ENCODE assay signal across 32 cellular contexts in genomic region chr5:96776606-96777005, GRCh38. TPM values are rescaled to one million over a fixed set of nuclear protein-coding genes. Genes with fewer than 3 reads are reported as not detected.
DNase-seq lines count a peak whose midpoint lies in the region; ATAC-seq and TF ChIP-seq lines count a peak whose summit lies in the region.
"Had no signal": no experiment of that assay in that cellular context is flagged by ENCODE, and none has a peak within 500 bp of the region (broad histone marks: within the 10 kb centered on the region; RNA-seq: fewer than 3 reads in every experiment).

No MANE protein-coding gene starts in this region.

- no peaks in the 10 kb centered on the region; a peak in 2 of 4 replicates for H3K4me1 ChIP-seq in SK-N-SH (ENCODE audit: control insufficient read depth in 1 of 2, insufficient read depth in 2 of 2, low read depth in 1 of 2, low read length in 1 of 2)
- peaks cover 5 to 27% (median 20%) of the 10 kb centered on the region in 5 donors for H3K4me1 ChIP-seq in subcutaneous abdominal adipose tissue (ENCODE audit: control insufficient read depth in 5 of 5, insufficient read depth in 5 of 5, low read length in 5 of 5)
- H3K4me1 ChIP-seq in H9 (ENCODE audit: insufficient read depth, low read length): no peaks in the 10 kb centered on the region

- peaks cover 20% of the 10 kb centered on the region for H3F3A ChIP-seq in SK-N-SH (replicated peaks; ENCODE audit: insufficient read depth)

- CTCF ChIA-PET in SK-N-SH (lab: Yijun Ruan, JAX) (interaction anchor here (1.9 to 2.5 kb wide), 2 partner anchors 24 to 385 kb away, joined by 7 to 9 read pairs; no protein-coding TSS in a partner anchor), WTC11 (lab: Charles Lee) (interaction anchor here (1.0 kb wide), 1 partner anchor 92 kb away, joined by 3 read pairs; no protein-coding TSS in a partner anchor)

- no peak for TF ChIP-seq RAD21 in SK-N-SH (IDR thresholded peaks at IDR 0.05; ENCODE audit: low read length)

- no peak for TF ChIP-seq CTCF in SK-N-SH (IDR thresholded peaks at IDR 0.05)
- no peak for TF ChIP-seq CTCF in VCaP (conservative IDR thresholded peaks at IDR 0.05)
- TF ChIP-seq CTCF in WTC11 (IDR thresholded peaks at IDR 0.05): no peak
- no peak for TF ChIP-seq CTCF in H9 (conservative IDR thresholded peaks at IDR 0.05)

- H3K4me1 Mint-ChIP-seq in WTC11: no peaks in the 10 kb centered on the region
- H3K4me1 Mint-ChIP-seq in H9: no peaks in the 10 kb centered on the region
- H3K4me1 Mint-ChIP-seq in stimulated activated naive CD8-positive, alpha-beta T cell treated with anti-CD3 and anti-CD28 coated beads, Interleukin-15, amount 100 ng/mL, for 72 hours: peaks cover 11% of the 10 kb centered on the region
- H3K4me1 Mint-ChIP-seq: GM23338; stimulated activated memory B cell treated with anti-CD40 and anti-IgM and Interleukin-4, amounts not matched to agents 10 μg/mL and 1 μg/mL and 100 μg/mL, for 72 hours had no signal

- H4K5ac ChIP-seq in H9 (ENCODE audit: insufficient read length, low read depth, low read length): no peak overlapping the region

- POLR2A ChIA-PET in SK-N-SH (lab: Yijun Ruan, JAX) (no interaction called here), WTC11 (lab: Charles Lee) (no interaction called here)

- H3K36me3 ChIP-seq in SK-N-SH (replicated peaks in 1 of 2; ENCODE audit: control insufficient read depth in 1 of 2, insufficient read depth in 2 of 2, low read length in 1 of 2) (peaks cover 76 to 82% of the 10 kb centered on the region in 2 experiments), subcutaneous abdominal adipose tissue (ENCODE audit: control insufficient read depth in 5 of 5, insufficient read depth in 5 of 5, low read length in 5 of 5) (peaks cover 52 to 83% (median 77%) of the 10 kb centered on the region in 5 donors)

- H3K9ac ChIP-seq in SK-N-SH (no peak overlapping the region), subcutaneous abdominal adipose tissue (ENCODE audit: low read length in 5 of 5) (no peak overlapping the region), H9 (ENCODE audit: extremely low read depth, insufficient read length, low read length) (no peak overlapping the region)

- H3K27ac Mint-ChIP-seq in WTC11 (no peak overlapping the region), H9 (no peak overlapping the region)
- no peak overlapping the region for H3K27ac Mint-ChIP-seq in stimulated activated naive CD8-positive, alpha-beta T cell treated with anti-CD3 and anti-CD28 coated beads, Interleukin-15, amount 100 ng/mL, for 72 hours
- H3K27ac Mint-ChIP-seq: activated naive CD8-positive, alpha-beta T cell treated with anti-CD3 and anti-CD28 coated beads, Interleukin-2, amount 10 ng/mL, durations not matched to agents 7 days and 5 days; GM23338 had no signal

- no peak overlapping the region for H3T11ph ChIP-seq in H9 (ENCODE audit: low read length)

- H2BK15ac ChIP-seq in H9 (ENCODE audit: low read depth, low read length): no peak overlapping the region

- H3K23me2 ChIP-seq in H9 (ENCODE audit: insufficient read length, low read depth, low read length, poor library complexity, severe bottlenecking): no peaks in the 10 kb centered on the region

- H4K8ac ChIP-seq in H9 (replicated peaks; ENCODE audit: insufficient read length, low read depth, low read length): no peak overlapping the region

- H3K79me1 ChIP-seq in H9 (ENCODE audit: insufficient read depth, low read depth, low read length, poor library complexity, severe bottlenecking): no peaks in the 10 kb centered on the region

- TF ChIP-seq EP300 in SK-N-SH (IDR thresholded peaks at IDR 0.05; ENCODE audit: borderline replicate concordance in 1 of 2, low read depth in 1 of 2, low read length in 1 of 2): no peak

- H3K4ac ChIP-seq in H9 (ENCODE audit: low read depth, low read length): no peak overlapping the region

- H3K4me3 ChIP-seq in SK-N-SH (ENCODE audit: low read depth in 2 of 2, low read length in 1 of 2): no peak overlapping the region
- no peak overlapping the region for H3K4me3 ChIP-seq in subcutaneous abdominal adipose tissue (ENCODE audit: low read depth in 1 of 5, low read length in 5 of 5)
- H3K4me3 ChIP-seq: GM23338, heart left ventricle, K562, PC-9, vagina had no signal

- no peaks in the 10 kb centered on the region for H3K9me2 ChIP-seq in SK-N-SH

- H3K9me3 Mint-ChIP-seq in WTC11 (no peaks in the 10 kb centered on the region), H9 (no peaks in the 10 kb centered on the region)
- no peaks in the 10 kb centered on the region for H3K9me3 Mint-ChIP-seq in stimulated activated naive CD8-positive, alpha-beta T cell treated with anti-CD3 and anti-CD28 coated beads, Interleukin-15, amount 100 ng/mL, for 72 hours
- H3K9me3 Mint-ChIP-seq: activated naive CD8-positive, alpha-beta T cell treated with anti-CD3 and anti-CD28 coated beads, Interleukin-2, amount 10 ng/mL, durations not matched to agents 7 days and 5 days; effector memory CD8-positive, alpha-beta T cell; GM23338; mesothelial cell of epicardium; natural killer cell; stimulated activated memory B cell treated with anti-CD40 and anti-IgM and Interleukin-4, amounts not matched to agents 10 μg/mL and 1 μg/mL and 100 μg/mL, for 72 hours had no signal

- H3K79me2 ChIP-seq in SK-N-SH (ENCODE audit: insufficient read depth) (no peaks in the 10 kb centered on the region), H9 (ENCODE audit: insufficient read depth, low read length) (no peaks in the 10 kb centered on the region)

- H3K23ac ChIP-seq in H9 (ENCODE audit: insufficient read length, low read depth, low read length): no peak overlapping the region

- no peak overlapping the region for H3K4me2 ChIP-seq in SK-N-SH
- H3K4me2 ChIP-seq in H9 (ENCODE audit: insufficient read depth, insufficient read length, low read length): no peak overlapping the region
- H3K4me2 ChIP-seq: GM23338, PC-9 had no signal

- H4K91ac ChIP-seq in H9 (ENCODE audit: insufficient read length, low read depth, low read length): no peak overlapping the region

- no peak for ATAC-seq in SK-N-SH treated with all-trans-retinoic acid at 6 μM for 48 hours
- no peak for ATAC-seq in WTC11
- ATAC-seq in stimulated activated naive CD8-positive, alpha-beta T cell treated with anti-CD3 and anti-CD28 coated beads, Interleukin-15, amount 100 ng/mL, for 72 hours: no peak
- ATAC-seq: effector memory CD8-positive, alpha-beta T cell; GM23338; heart left ventricle; K562; natural killer cell; stimulated activated memory B cell treated with anti-CD40 and anti-IgM and Interleukin-4, amounts not matched to agents 10 μg/mL and 1 μg/mL and 100 μg/mL, for 72 hours had no signal

- no peak overlapping the region for H2BK12ac ChIP-seq in H9 (ENCODE audit: insufficient read length, low read depth, low read length)

- H3K18ac ChIP-seq in H9 (ENCODE audit: insufficient read length, low read depth, low read length): no peak overlapping the region

- H3K27me3 ChIP-seq in SK-N-SH (ENCODE audit: insufficient read depth) (no peaks in the 10 kb centered on the region), layer of hippocampus (ENCODE audit: control insufficient read depth, insufficient read depth, low read length) (no peaks in the 10 kb centered on the region), subcutaneous abdominal adipose tissue (ENCODE audit: control insufficient read depth in 5 of 5, insufficient read depth in 4 of 5, low read length in 5 of 5) (no peaks in the 10 kb centered on the region), H9 (ENCODE audit: insufficient read depth, low read length) (no peaks in the 10 kb centered on the region)
- H3K27me3 ChIP-seq: heart left ventricle, vagina had no signal

- H3K9me3 ChIP-seq in SK-N-SH (no peaks in the 10 kb centered on the region), subcutaneous abdominal adipose tissue (ENCODE audit: control insufficient read depth in 5 of 5, low read length in 5 of 5) (no peaks in the 10 kb centered on the region), H9 (ENCODE audit: control insufficient read depth, low read depth, low read length) (no peaks in the 10 kb centered on the region)
- H3K9me3 ChIP-seq: heart left ventricle, vagina had no signal

- 96% methylated on average over 2 of the region's 2 CpGs for WGBS in SK-N-SH (ENCODE audit: low lambda C conversion rate)
- WGBS in H9 (ENCODE audit: extremely low coverage, insufficient read length, low lambda C conversion rate): no CpG with 5 or more reads among the region's 2 CpGs

- no peak overlapping the region for H2BK120ac ChIP-seq in H9 (ENCODE audit: low read depth, low read length, poor library complexity, severe bottlenecking)

- H4K20me1 ChIP-seq in SK-N-SH (ENCODE audit: insufficient read depth) (no peaks in the 10 kb centered on the region), H9 (ENCODE audit: control insufficient read depth, insufficient read depth, insufficient read length) (no peaks in the 10 kb centered on the region)

- no peak overlapping the region for H2BK5ac ChIP-seq in H9 (ENCODE audit: insufficient read length, low read length)

- H2AK5ac ChIP-seq in H9 (ENCODE audit: insufficient read length, low read length): no peak overlapping the region

- no peak overlapping the region for H3K14ac ChIP-seq in H9 (ENCODE audit: insufficient read depth, low read length)

- H3K27me3 Mint-ChIP-seq in WTC11 (ENCODE audit: low read depth): no peaks in the 10 kb centered on the region
- no peaks in the 10 kb centered on the region for H3K27me3 Mint-ChIP-seq in H9 (ENCODE audit: low read depth)
- H3K27me3 Mint-ChIP-seq in stimulated activated naive CD8-positive, alpha-beta T cell treated with anti-CD3 and anti-CD28 coated beads, Interleukin-15, amount 100 ng/mL, for 72 hours: no peaks in the 10 kb centered on the region
- H3K27me3 Mint-ChIP-seq: activated naive CD8-positive, alpha-beta T cell treated with anti-CD3 and anti-CD28 coated beads, Interleukin-2, amount 10 ng/mL, durations not matched to agents 7 days and 5 days; effector memory CD8-positive, alpha-beta T cell; stimulated activated memory B cell treated with anti-CD40 and anti-IgM and Interleukin-4, amounts not matched to agents 10 μg/mL and 1 μg/mL and 100 μg/mL, for 72 hours had no signal

- DNase-seq in SK-N-SH: no peak
- DNase-seq in WTC11 (ENCODE audit: low spot score): no peak
- DNase-seq in H9: no peak
- DNase-seq in stimulated activated naive CD8-positive, alpha-beta T cell treated with anti-CD3 and anti-CD28 coated beads, Interleukin-15, amount 100 ng/mL, for 72 hours: no peak
- DNase-seq: activated CD4-positive, alpha-beta T cell treated with anti-CD3 and anti-CD28 coated beads for 48 hours; activated effector memory CD4-positive, alpha-beta T cell treated with anti-CD3 and anti-CD28 coated beads, Interleukin-2, amount 50 U/mL, for 16 hours; activated naive CD8-positive, alpha-beta T cell treated with anti-CD3 and anti-CD28 coated beads, Interleukin-2, amount 10 ng/mL, durations not matched to agents 7 days and 5 days; Calu3; cortex of kidney; DMS79; effector memory CD8-positive, alpha-beta T cell; foreskin fibroblast; GDM1; heart left ventricle; natural killer cell; NCI-H1092 treated with DMSO at 0.1 percent for 48 hours; NCI-H187; NCI-H510A treated with DMSO at 0.1 percent for 48 hours; occipital lobe; PC-9; T-helper 9 cell; WERI-Rb-1 had no signal

- H2AFZ ChIP-seq in SK-N-SH (ENCODE audit: low read depth) (no peak overlapping the region), H9 (ENCODE audit: low read length) (no peak overlapping the region)
- H2AFZ ChIP-seq: GM23338, PC-9 had no signal

- H3K4me3 Mint-ChIP-seq in WTC11: no peak overlapping the region
- no peak overlapping the region for H3K4me3 Mint-ChIP-seq in H9
- no peak overlapping the region for H3K4me3 Mint-ChIP-seq in stimulated activated naive CD8-positive, alpha-beta T cell treated with anti-CD3 and anti-CD28 coated beads, Interleukin-15, amount 100 ng/mL, for 72 hours
- H3K4me3 Mint-ChIP-seq: activated naive CD8-positive, alpha-beta T cell treated with anti-CD3 and anti-CD28 coated beads, Interleukin-2, amount 10 ng/mL, durations not matched to agents 7 days and 5 days; effector memory CD8-positive, alpha-beta T cell; GM23338; mesothelial cell of epicardium; natural killer cell; stimulated activated memory B cell treated with anti-CD40 and anti-IgM and Interleukin-4, amounts not matched to agents 10 μg/mL and 1 μg/mL and 100 μg/mL, for 72 hours had no signal

- peaks cover 3% of the 10 kb centered on the region; the same call in 1 of the 2 replicates for H3K36me3 Mint-ChIP-seq in WTC11
- peaks cover 0 to 8% (median 6%) of the 10 kb centered on the region in 3 experiments; a peak in 2 of 7 replicates for H3K36me3 Mint-ChIP-seq in H9 (ENCODE audit: insufficient read depth in 1 of 3, low read depth in 3 of 3)

- H2BK20ac ChIP-seq in H9 (ENCODE audit: low read depth, low read length, poor library complexity, severe bottlenecking): no peak overlapping the region

- no peak overlapping the region for H3K56ac ChIP-seq in H9 (ENCODE audit: insufficient read length, low read depth, low read length)

- H3K27ac ChIP-seq in SK-N-SH (ENCODE audit: low read depth in 2 of 2, low read length in 1 of 2): no peak overlapping the region
- H3K27ac ChIP-seq in VCaP: peak overlapping the region; percentile 65
- H3K27ac ChIP-seq in layer of hippocampus (ENCODE audit: low read depth, low read length): peak overlapping the region; percentile 39
- peak overlapping the region; percentile 3 for H3K27ac ChIP-seq in subcutaneous abdominal adipose tissue (ENCODE audit: low read depth, low read length)
- H3K27ac ChIP-seq in H9 (ENCODE audit: insufficient read length, low read depth, low read length): no peak overlapping the region
- H3K27ac ChIP-seq: C4-2B, PC-9, vagina, WERI-Rb-1 had no signal

RNA-seq across cellular contexts. Expression of gene ERAP1, which starts 31.1 kb away (rescaled TPM):
- 18.6 and 20.9 TPM in 2 replicates for polyA plus RNA-seq in SK-N-SH (2012; rRNA removed)
- 15.1 and 17.1 TPM in 2 replicates for polyA plus RNA-seq in SK-N-SH (2012; cell fraction: cytosol; rRNA removed)
- polyA plus RNA-seq in SK-N-SH (2012; cell fraction: nucleus; rRNA removed): 25.4 and 34.0 TPM in 2 replicates
- total RNA-seq in WTC11 (2021) (10.6 to 13.9 TPM (median 11.7 TPM) in 3 replicates), H9 (2021) (14.5 and 15.9 TPM in 2 replicates)

Comparison
In these comparisons a context has a peak if more than half of its experiments do, and no peak if none do; other contexts are left out.
1. H3K27ac ChIP-seq: peak in VCaP (single experiment), layer of hippocampus (single experiment) and subcutaneous abdominal adipose tissue (single experiment); none in SK-N-SH (0 of 2) and H9 (single experiment).